ENCODE assay signal across 2 cellular contexts in genomic region chr16:66524601-66525164, GRCh38.
TF ChIP-seq lines count a peak whose summit lies in the region.

No MANE protein-coding gene starts in this region.

TF ChIP-seq in liver, 16 proteins besides CTCF, POLR2A, EP300 and RAD21:
- TF ChIP-seq ZBTB33 (IDR thresholded peaks at IDR 0.05) (no peak), MAX (IDR thresholded peaks at IDR 0.05) (no peak), RXRA (IDR thresholded peaks at IDR 0.05) (no peak), FOXA2 (IDR thresholded peaks at IDR 0.05) (no peak), HNF4G (IDR thresholded peaks at IDR 0.05) (no peak), GABPA (IDR thresholded peaks at IDR 0.05 in 1 of 2, conservative IDR thresholded peaks at IDR 0.05 in 1 of 2) (no peak), TAF1 (conservative IDR thresholded peaks at IDR 0.05) (no peak), SP1 (IDR thresholded peaks at IDR 0.05) (no peak), EGR1 (IDR thresholded peaks at IDR 0.05; ENCODE audit: low read depth in 2 of 2) (no peak), ATF3 (IDR thresholded peaks at IDR 0.05) (no peak), REST (IDR thresholded peaks at IDR 0.05) (no peak), FOXA1 (IDR thresholded peaks at IDR 0.05) (no peak)

TF ChIP-seq in HepG2, 621 proteins besides CTCF, POLR2A, EP300 and RAD21:
- TF ChIP-seq MEIS2 (CRISPR knock-in tag; IDR thresholded peaks at IDR 0.05): no peak
- no peak for TF ChIP-seq SMAD3 (CRISPR knock-in tag; IDR thresholded peaks at IDR 0.05)
- no peak for TF ChIP-seq SRSF9 (IDR thresholded peaks at IDR 0.05; ENCODE audit: borderline replicate concordance, insufficient read depth, low read depth, low read length, poor library complexity, severe bottlenecking)
- no peak for TF ChIP-seq HOXD1 (CRISPR knock-in tag; IDR thresholded peaks at IDR 0.05)
- no peak for TF ChIP-seq PBX2 (CRISPR knock-in tag; IDR thresholded peaks at IDR 0.05)
- no peak for TF ChIP-seq TIGD3 (CRISPR knock-in tag; IDR thresholded peaks at IDR 0.05; ENCODE audit: borderline replicate concordance)
- no peak for TF ChIP-seq PHF8 (CRISPR knock-in tag; IDR thresholded peaks at IDR 0.05)
- no peak for TF ChIP-seq IKZF1 (IDR thresholded peaks at IDR 0.05)
- TF ChIP-seq ZNF343 (CRISPR knock-in tag; IDR thresholded peaks at IDR 0.05): no peak
- no peak for TF ChIP-seq ZNF337 (CRISPR knock-in tag; IDR thresholded peaks at IDR 0.05; ENCODE audit: borderline replicate concordance, low read depth)
- TF ChIP-seq NR2F1 (CRISPR knock-in tag; IDR thresholded peaks at IDR 0.05): no peak
- TF ChIP-seq HDAC2 (CRISPR knock-in tag; IDR thresholded peaks at IDR 0.05): no peak
- no peak for TF ChIP-seq EZH2 (conservative IDR thresholded peaks at IDR 0.05; ENCODE audit: low read depth, low read length)
- no peak for TF ChIP-seq ELF4 (CRISPR knock-in tag; IDR thresholded peaks at IDR 0.05; ENCODE audit: borderline replicate concordance)
- TF ChIP-seq SOX5 (CRISPR knock-in tag; IDR thresholded peaks at IDR 0.05; ENCODE audit: borderline replicate concordance): no peak
- TF ChIP-seq ELK4 (CRISPR knock-in tag; IDR thresholded peaks at IDR 0.05; ENCODE audit: borderline replicate concordance): no peak
- TF ChIP-seq RORA (CRISPR knock-in tag; IDR thresholded peaks at IDR 0.05): no peak
- no peak for TF ChIP-seq AFF4 (CRISPR knock-in tag; IDR thresholded peaks at IDR 0.05)
- no peak for TF ChIP-seq ZNF414 (CRISPR knock-in tag; IDR thresholded peaks at IDR 0.05)
